10 cellular contexts compared by ENCODE assay signal in genomic region chr9:75147638-75148037, GRCh38. TPM values are rescaled to one million over a fixed set of nuclear protein-coding genes. Genes with fewer than 3 reads are reported as not detected.
DNase-seq lines count a peak whose midpoint lies in the region; ATAC-seq, FAIRE-seq and TF ChIP-seq lines count a peak whose summit lies in the region.
"Had no signal": no experiment of that assay in that cellular context is flagged by ENCODE, and none has a peak within 500 bp of the region (broad histone marks: within the 10 kb centered on the region; RNA-seq: fewer than 3 reads in every experiment).

No MANE protein-coding gene starts in this region.

- POLR2A ChIA-PET in HepG2 (lab: Yijun Ruan, JAX) = no interaction called here

- ATAC-seq in right lobe of liver (peak; percentile 22 to 58 (median 42)), HepG2 (no peak), upper lobe of right lung (no peak)

- WGBS in right lobe of liver (ENCODE audit: insufficient coverage, low coverage, low lambda C conversion rate, missing lambda C conversion rate) = 40% methylated on average over 4 of the region's 4 CpGs
- WGBS in HepG2 (ENCODE audit: low lambda C conversion rate) = 95% methylated on average over 4 of the region's 4 CpGs
- WGBS in esophagus muscularis mucosa = 55% methylated on average over 4 of the region's 4 CpGs

- TF ChIP-seq POLR2A in right lobe of liver (IDR thresholded peaks at IDR 0.05) (no peak), HepG2 (IDR thresholded peaks at IDR 0.05; ENCODE audit: insufficient read depth in 1 of 2, low read depth in 2 of 2, low read length in 2 of 2) (no peak), esophagus muscularis mucosa (IDR thresholded peaks at IDR 0.05; ENCODE audit: low read depth) (no peak)

- H3K9me3 ChIP-seq in right lobe of liver (no peaks in the 10 kb centered on the region), HepG2 (ENCODE audit: low read length) (no peaks in the 10 kb centered on the region), upper lobe of right lung (no peaks in the 10 kb centered on the region), esophagus muscularis mucosa (peaks cover 0 to 10% (median 0%) of the 10 kb centered on the region in 4 donors)

- no peak for TF ChIP-seq RAD21 in HepG2 (CRISPR knock-in tag; IDR thresholded peaks at IDR 0.05)

- H3K9ac ChIP-seq in HepG2 (ENCODE audit: insufficient read depth, low read depth, low read length) = no peak overlapping the region

- no peak overlapping the region for H2AFZ ChIP-seq in HepG2 (ENCODE audit: low read length)

- no peaks in the 10 kb centered on the region for H3K79me2 ChIP-seq in HepG2 (ENCODE audit: insufficient read depth, low read length)

- DNase-seq in right lobe of liver = no peak
- no peak for DNase-seq in HepG2 (ENCODE audit: low spot score)
- DNase-seq in Jurkat, Clone E6-1 (ENCODE audit: low read depth, low spot score) = peak; percentile 90
- DNase-seq in cardiac fibroblast (ENCODE audit: low read depth in 2 of 2) = peak; percentile 10 to 61
- DNase-seq in upper lobe of right lung = no peak
- DNase-seq in NCI-H2171 treated with DMSO at 0.1 percent for 48 hours (lab: John Stamatoyannopoulos, UW) = no peak
- no peak for DNase-seq in caudate nucleus (lab: John Stamatoyannopoulos, UW)
- DNase-seq in esophagus muscularis mucosa (ENCODE audit: extremely low spot score) = no peak
- DNase-seq: activated CD4-positive, alpha-beta T cell treated with anti-CD3 and anti-CD28 coated beads for 4 hours; heart left ventricle had no signal

- BruUV-seq in HepG2 (replicated peaks; lab: Mats Ljungman, UMichigan) = no TSS peak

- no peak for FAIRE-seq in HepG2 (lab: Jason Lieb, UNC)

- H4K20me1 ChIP-seq in HepG2 (ENCODE audit: insufficient read depth, low read length) = no peaks in the 10 kb centered on the region

- in situ Hi-C loops in HepG2 (cut with HindIII; ENCODE audit: extremely low pct_ligation_motif_present, low pct_unique_long_range_greater_than_20kb) = no loop called here

- H3K36me3 ChIP-seq in right lobe of liver (peaks cover 0 to 30% (median 7%) of the 10 kb centered on the region in 4 donors), HepG2 (replicated peaks in 1 of 2; ENCODE audit: control insufficient read depth in 1 of 2, insufficient read depth in 2 of 2, low read length in 2 of 2) (peaks cover 0 to 15% of the 10 kb centered on the region in 2 experiments; a peak in 3 of 5 replicates), upper lobe of right lung (peaks cover 70% of the 10 kb centered on the region), esophagus muscularis mucosa (peaks cover 20 to 62% (median 42%) of the 10 kb centered on the region in 4 donors)

- TF ChIP-seq CTCF in right lobe of liver (IDR thresholded peaks at IDR 0.05) (no peak), HepG2 (CRISPR knock-in tag; IDR thresholded peaks at IDR 0.05) (no peak), cardiac fibroblast (IDR thresholded peaks at IDR 0.05; ENCODE audit: low read depth, low read length) (no peak), upper lobe of right lung (IDR thresholded peaks at IDR 0.05) (no peak), esophagus muscularis mucosa (IDR thresholded peaks at IDR 0.05) (no peak)

- intact Hi-C loops in right lobe of liver (cut with DNase I) = no loop called here
- intact Hi-C loops in HepG2 (cut with micrococcal nuclease; ENCODE audit: unreplicated experiment) = no loop called here
- intact Hi-C loops in upper lobe of right lung (cut with DNase I) = no loop called here
- intact Hi-C loops in esophagus muscularis mucosa (cut with DNase I) = no loop called here

- no peak for TF ChIP-seq EP300 in HepG2 (IDR thresholded peaks at IDR 0.05; ENCODE audit: low read depth in 2 of 2, low read length in 2 of 2)
- no peak for TF ChIP-seq EP300 in HepG2 (CRISPR knock-in tag; IDR thresholded peaks at IDR 0.05; ENCODE audit: borderline replicate concordance)
- TF ChIP-seq EP300 in esophagus muscularis mucosa (IDR thresholded peaks at IDR 0.05) = no peak

- peaks cover 0 to 9% (median 3%) of the 10 kb centered on the region in 4 donors for H3K4me1 ChIP-seq in right lobe of liver
- H3K4me1 ChIP-seq in HepG2 (ENCODE audit: insufficient read depth, low read length) = no peaks in the 10 kb centered on the region
- H3K4me1 ChIP-seq in upper lobe of right lung = peaks cover 27% of the 10 kb centered on the region
- no peaks in the 10 kb centered on the region for H3K4me1 ChIP-seq in esophagus muscularis mucosa

- H3K27ac ChIP-seq in right lobe of liver = peak overlapping the region in 2 of 3 donors; percentile 4 to 28
- no peak overlapping the region for H3K27ac ChIP-seq in HepG2 (ENCODE audit: extremely low read length, insufficient read depth, low read length)
- peak overlapping the region; percentile 11 for H3K27ac ChIP-seq in upper lobe of right lung
- H3K27ac ChIP-seq in caudate nucleus (ENCODE audit: low read depth, low read length) = no peak overlapping the region
- no peak overlapping the region for H3K27ac ChIP-seq in esophagus muscularis mucosa (replicated peaks in 1 of 4)

- CTCF ChIA-PET in HepG2 (lab: Yijun Ruan, JAX; ENCODE audit: low intra/inter-chr PET ratio, low total read pairs) = no interaction called here

- no peak overlapping the region for H3K4me2 ChIP-seq in HepG2 (ENCODE audit: low read depth, low read length)

- H3K4me3 ChIP-seq in right lobe of liver (no peak overlapping the region), HepG2 (replicated peaks in 1 of 3; ENCODE audit: insufficient read depth in 1 of 3, low read depth in 2 of 3, low read length in 3 of 3) (no peak overlapping the region), cardiac fibroblast (replicated peaks in 1 of 2; ENCODE audit: low read depth in 2 of 2, low read length in 2 of 2) (no peak overlapping the region), upper lobe of right lung (no peak overlapping the region), esophagus muscularis mucosa (no peak overlapping the region)
- peak overlapping the region; percentile 35 for H3K4me3 ChIP-seq in Jurkat, Clone E6-1 (ENCODE audit: low read length)
- H3K4me3 ChIP-seq: heart left ventricle had no signal

- H3K27me3 ChIP-seq in right lobe of liver (no peaks in the 10 kb centered on the region), HepG2 (ENCODE audit: control insufficient read depth in 1 of 2, insufficient read depth in 2 of 2, low read length in 2 of 2) (no peaks in the 10 kb centered on the region), upper lobe of right lung (no peaks in the 10 kb centered on the region), esophagus muscularis mucosa (no peaks in the 10 kb centered on the region)
- H3K27me3 ChIP-seq: heart left ventricle had no signal

RNA-seq across cellular contexts. Expression of gene OSTF1, which starts 59.3 kb away (rescaled TPM):
- total RNA-seq in right lobe of liver = 10 to 100 TPM; 19.7 to 34.6 (median 24.7) TPM
- 39.0 and 54.5 TPM in 2 replicates for total RNA-seq in HepG2 (2016; rRNA removed; fragmentation: Illumina TruSeq; extraction: Trizol)
- total RNA-seq in HepG2 (2016; cell fraction: cytosol; rRNA removed; fragmentation: Illumina TruSeq; extraction: Trizol; ENCODE audit: low read depth) = 14.7 and 17.1 TPM in 2 replicates
- total RNA-seq in HepG2 (2016; cell fraction: insoluble cytoplasmic fraction; rRNA removed; fragmentation: Illumina TruSeq; extraction: Trizol) = 40.7 and 55.2 TPM in 2 replicates
- 23.8 and 26.2 TPM in 2 replicates for total RNA-seq in HepG2 (2016; cell fraction: membrane; rRNA removed; fragmentation: Illumina TruSeq; extraction: Trizol)
- total RNA-seq in HepG2 (2016; cell fraction: nucleus; rRNA removed; fragmentation: Illumina TruSeq; extraction: Trizol) = 18.2 and 18.7 TPM in 2 replicates
- 13.8 and 16.8 TPM in 2 replicates for polyA plus RNA-seq in HepG2 (2011; rRNA removed)
- polyA plus RNA-seq in HepG2 (2011; cell fraction: cytosol; rRNA removed) = 11.2 and 14.1 TPM in 2 replicates
- polyA plus RNA-seq in HepG2 (2011; cell fraction: nucleus; rRNA removed) = 3.5 and 4.2 TPM in 2 replicates
- 28.8 and 31.6 TPM in 2 replicates for polyA plus RNA-seq in HepG2 (2012)
- polyA plus RNA-seq in HepG2 (2016; cell fraction: cytosol; fragmentation: Illumina TruSeq; extraction: Trizol; ENCODE audit: low read depth) = 12.9 and 16.0 TPM in 2 replicates
- 49.4 and 55.6 TPM in 2 replicates for polyA plus RNA-seq in HepG2 (2016; cell fraction: insoluble cytoplasmic fraction; fragmentation: Illumina TruSeq; extraction: Trizol; ENCODE audit: low read depth)
- 16.3 and 17.4 TPM in 2 replicates for polyA plus RNA-seq in HepG2 (2016; cell fraction: membrane; fragmentation: Illumina TruSeq; extraction: Trizol; ENCODE audit: low read depth)
- 19.4 and 21.6 TPM in 2 replicates for polyA plus RNA-seq in HepG2 (2016; cell fraction: nucleus; fragmentation: Illumina TruSeq; extraction: Trizol; ENCODE audit: insufficient read depth, low read depth)
- 3.2 and 10.4 TPM in 2 replicates for polyA minus RNA-seq in HepG2 (2011; rRNA and poly(A)+ RNA removed; ENCODE audit: low replicate concordance)
- 17.8 and 18.6 TPM in 2 replicates for polyA minus RNA-seq in HepG2 (2011; cell fraction: cytosol; rRNA and poly(A)+ RNA removed)
- 13.4 and 14.0 TPM in 2 replicates for polyA minus RNA-seq in HepG2 (2011; cell fraction: nucleus; rRNA and poly(A)+ RNA removed)
- 77.8 TPM for polyA plus RNA-seq in Jurkat, Clone E6-1 (2012; ENCODE audit: insufficient read depth, insufficient read length)
- 77.8 TPM for total RNA-seq in upper lobe of right lung
- total RNA-seq in esophagus muscularis mucosa = 10 to 100 TPM; 22.9 to 29.3 (median 26.9) TPM

RNA-seq across cellular contexts. Expression of gene NMRK1, which starts 59.7 kb away (rescaled TPM):
- total RNA-seq in right lobe of liver (10 to 100 TPM; 19.6 to 29.9 (median 21.9) TPM), HepG2 (2016; rRNA removed; fragmentation: Illumina TruSeq; extraction: Trizol) (9.1 and 10.2 TPM in 2 replicates), upper lobe of right lung (40.4 TPM), esophagus muscularis mucosa (10 to 100 TPM in 2 of 4 donors, 1 to 10 TPM in 2; 5.4 to 18.3 (median 10.0) TPM)
- 5.0 and 8.8 TPM in 2 replicates for total RNA-seq in HepG2 (2016; cell fraction: cytosol; rRNA removed; fragmentation: Illumina TruSeq; extraction: Trizol; ENCODE audit: low read depth)
- total RNA-seq in HepG2 (2016; cell fraction: insoluble cytoplasmic fraction; rRNA removed; fragmentation: Illumina TruSeq; extraction: Trizol) = 8.8 and 10.5 TPM in 2 replicates
- total RNA-seq in HepG2 (2016; cell fraction: membrane; rRNA removed; fragmentation: Illumina TruSeq; extraction: Trizol) = 8.3 and 10.7 TPM in 2 replicates
- total RNA-seq in HepG2 (2016; cell fraction: nucleus; rRNA removed; fragmentation: Illumina TruSeq; extraction: Trizol) = 5.9 and 6.9 TPM in 2 replicates
- polyA plus RNA-seq in HepG2 (2011; rRNA removed) = 12.9 and 13.5 TPM in 2 replicates
- polyA plus RNA-seq in HepG2 (2011; cell fraction: cytosol; rRNA removed) = 4.2 and 6.9 TPM in 2 replicates
- 11.8 and 15.2 TPM in 2 replicates for polyA plus RNA-seq in HepG2 (2011; cell fraction: nucleus; rRNA removed)
- 11.8 and 14.6 TPM in 2 replicates for polyA plus RNA-seq in HepG2 (2012)
- 7.0 and 8.7 TPM in 2 replicates for polyA plus RNA-seq in HepG2 (2016; cell fraction: cytosol; fragmentation: Illumina TruSeq; extraction: Trizol; ENCODE audit: low read depth)
- polyA plus RNA-seq in HepG2 (2016; cell fraction: insoluble cytoplasmic fraction; fragmentation: Illumina TruSeq; extraction: Trizol; ENCODE audit: low read depth) = 10.0 and 11.0 TPM in 2 replicates
- polyA plus RNA-seq in HepG2 (2016; cell fraction: membrane; fragmentation: Illumina TruSeq; extraction: Trizol; ENCODE audit: low read depth) = 7.3 and 7.9 TPM in 2 replicates
- 10.7 and 12.0 TPM in 2 replicates for polyA plus RNA-seq in HepG2 (2016; cell fraction: nucleus; fragmentation: Illumina TruSeq; extraction: Trizol; ENCODE audit: insufficient read depth, low read depth)
- polyA minus RNA-seq in HepG2 (2011; rRNA and poly(A)+ RNA removed; ENCODE audit: low replicate concordance) = 1.8 and 4.3 TPM in 2 replicates
- polyA minus RNA-seq in HepG2 (2011; cell fraction: cytosol; rRNA and poly(A)+ RNA removed) = 1.9 and 2.1 TPM in 2 replicates
- 12.6 and 12.9 TPM in 2 replicates for polyA minus RNA-seq in HepG2 (2011; cell fraction: nucleus; rRNA and poly(A)+ RNA removed)
- 13.0 TPM for polyA plus RNA-seq in Jurkat, Clone E6-1 (2012; ENCODE audit: insufficient read depth, insufficient read length)

Comparison
In these comparisons a context has a peak if more than half of its experiments do, and no peak if none do; other contexts are left out.
1. ATAC-seq: peak in right lobe of liver (4 of 4); none in HepG2 (single experiment) and upper lobe of right lung (single experiment).
2. H3K27ac ChIP-seq: peak in right lobe of liver (2 of 3) and upper lobe of right lung (single experiment); none in HepG2 (single experiment), caudate nucleus (single experiment) and esophagus muscularis mucosa (0 of 4).
3. DNase-seq: peak in Jurkat, Clone E6-1 (single experiment) and cardiac fibroblast (2 of 2); none in right lobe of liver (0 of 3), HepG2 (single experiment), upper lobe of right lung (single experiment), NCI-H2171 treated with DMSO at 0.1 percent for 48 hours (single experiment), caudate nucleus (0 of 61) and esophagus muscularis mucosa (single experiment).